ENCODE assay signal across 8 cellular contexts in genomic region chr1:144077167-144077841, GRCh38.
DNase-seq lines count a peak whose midpoint lies in the region; ATAC-seq, FAIRE-seq and TF ChIP-seq lines count a peak whose summit lies in the region.
"Not testable (repeated sequence)": the region's sequence is repeated elsewhere in the genome, so short reads cannot be mapped to it uniquely, and the experiment has no call there.

No MANE protein-coding gene starts in this region.

- H3K9me3 Mint-ChIP-seq in activated naive CD4-positive, alpha-beta T cell treated with anti-CD3 and anti-CD28 coated beads, Interleukin-2, amount 50 U/mL, for 72 hours; stimulated activated naive B cell treated with anti-CD40 and anti-IgM and Interleukin-4, amounts not matched to agents 10 μg/mL and 1 μg/mL and 100 μg/mL, for 72 hours: not testable (repeated sequence)

- not testable (repeated sequence) for H3K9ac ChIP-seq in HUES64 (ENCODE audit: low read depth, low read length); kidney (ENCODE audit: low read length in 2 of 2); parathyroid adenoma

- H3K27ac ChIP-seq in HUES64 (ENCODE audit: low read depth, low read length); kidney (ENCODE audit: low read depth in 2 of 2, low read length in 2 of 2); parathyroid adenoma: not testable (repeated sequence)

- not testable (repeated sequence) for H3K9me3 ChIP-seq in HUES64 (ENCODE audit: insufficient read depth, low read depth, low read length); kidney (ENCODE audit: control insufficient read depth in 1 of 2, low read length in 2 of 2); parathyroid adenoma (ENCODE audit: control insufficient read depth, low read length)

- not testable (repeated sequence) for H3K79me2 ChIP-seq in parathyroid adenoma

- not testable (repeated sequence) for H3K36me3 Mint-ChIP-seq in activated naive CD4-positive, alpha-beta T cell treated with anti-CD3 and anti-CD28 coated beads, Interleukin-2, amount 50 U/mL, for 72 hours; stimulated activated naive B cell treated with anti-CD40 and anti-IgM and Interleukin-4, amounts not matched to agents 10 μg/mL and 1 μg/mL and 100 μg/mL, for 72 hours

- peak overlapping the region; percentile 40 for H3K4me3 ChIP-seq in AG09309 (ENCODE audit: control insufficient read depth, low read depth, low read length)
- H3K4me3 ChIP-seq in HUES64 (ENCODE audit: low read length), result peak overlapping the region; percentile 44
- peak overlapping the region; percentile 55 for H3K4me3 ChIP-seq in WI38 (ENCODE audit: low read depth, low read length)
- H3K4me3 ChIP-seq in epithelial cell of esophagus (ENCODE audit: low read length), result peak overlapping the region; percentile 37
- H3K4me3 ChIP-seq in kidney (ENCODE audit: low read length in 2 of 2), result not testable (repeated sequence)
- peak overlapping the region; percentile 22 for H3K4me3 ChIP-seq in parathyroid adenoma (ENCODE audit: low read depth, low read length)

- not testable (repeated sequence) for H3K4me1 ChIP-seq in HUES64 (ENCODE audit: insufficient read depth, low read length); kidney (ENCODE audit: control insufficient read depth in 1 of 2, insufficient read depth in 1 of 2, low read depth in 1 of 2, low read length in 2 of 2); parathyroid adenoma

- H3K27ac Mint-ChIP-seq in activated naive CD4-positive, alpha-beta T cell treated with anti-CD3 and anti-CD28 coated beads, Interleukin-2, amount 50 U/mL, for 72 hours, result peak overlapping the region in 1 of 2 donors; percentile 44
- not testable (repeated sequence) for H3K27ac Mint-ChIP-seq in stimulated activated naive B cell treated with anti-CD40 and anti-IgM and Interleukin-4, amounts not matched to agents 10 μg/mL and 1 μg/mL and 100 μg/mL, for 72 hours

- not testable (repeated sequence) for DNase-seq in AG09309 (ENCODE audit: low read depth); stimulated activated naive B cell treated with anti-CD40 and anti-IgM and Interleukin-4, amounts not matched to agents 10 μg/mL and 1 μg/mL and 100 μg/mL, for 72 hours
- DNase-seq in activated naive CD4-positive, alpha-beta T cell treated with anti-CD3 and anti-CD28 coated beads, Interleukin-2, amount 50 U/mL, for 72 hours (ENCODE audit: low spot score in 2 of 2), result peak; percentile 21 to 53
- DNase-seq in epithelial cell of esophagus (ENCODE audit: low read depth) (peak; percentile 8), kidney (peak; percentile 76)

- H3K27me3 ChIP-seq in HUES64 (ENCODE audit: insufficient read depth, low read length); parathyroid adenoma (ENCODE audit: control insufficient read depth, insufficient read depth, low read length): not testable (repeated sequence)

- ATAC-seq in activated naive CD4-positive, alpha-beta T cell treated with anti-CD3 and anti-CD28 coated beads, Interleukin-2, amount 50 U/mL, for 72 hours; stimulated activated naive B cell treated with anti-CD40 and anti-IgM and Interleukin-4, amounts not matched to agents 10 μg/mL and 1 μg/mL and 100 μg/mL, for 72 hours (replicated peaks): not testable (repeated sequence)

- 7% methylated on average over 87 of the region's 93 CpGs for WGBS in HUES64

- H3K36me3 ChIP-seq in HUES64 (ENCODE audit: insufficient read depth, low read length); kidney (ENCODE audit: control insufficient read depth in 1 of 2, insufficient read depth in 2 of 2, low read length in 2 of 2); parathyroid adenoma (ENCODE audit: control insufficient read depth, insufficient read depth, low read length): not testable (repeated sequence)

- not testable (repeated sequence) for TF ChIP-seq CTCF in AG09309 (IDR thresholded peaks at IDR 0.05; ENCODE audit: control insufficient read depth, insufficient read depth, low read depth, low read length, missing control alignments); WI38 (IDR thresholded peaks at IDR 0.05; ENCODE audit: low read depth, low read length); epithelial cell of esophagus (IDR thresholded peaks at IDR 0.05; ENCODE audit: insufficient read depth, low read depth, low read length, missing control alignments); kidney (IDR thresholded peaks at IDR 0.05; ENCODE audit: borderline replicate concordance, extremely low read depth, insufficient read depth); parathyroid adenoma (IDR thresholded peaks at IDR 0.05)

- intact Hi-C loops in kidney (cut with DNase I), result not testable (repeated sequence)

- H3K27me3 Mint-ChIP-seq in stimulated activated naive B cell treated with anti-CD40 and anti-IgM and Interleukin-4, amounts not matched to agents 10 μg/mL and 1 μg/mL and 100 μg/mL, for 72 hours, result not testable (repeated sequence)

- H3K4me3 Mint-ChIP-seq in stimulated activated naive B cell treated with anti-CD40 and anti-IgM and Interleukin-4, amounts not matched to agents 10 μg/mL and 1 μg/mL and 100 μg/mL, for 72 hours, result peak overlapping the region; percentile 74 to 85

- H3K4me1 Mint-ChIP-seq in stimulated activated naive B cell treated with anti-CD40 and anti-IgM and Interleukin-4, amounts not matched to agents 10 μg/mL and 1 μg/mL and 100 μg/mL, for 72 hours, result not testable (repeated sequence)

- peak overlapping the region; percentile 42 for H3K4me2 ChIP-seq in parathyroid adenoma (ENCODE audit: low read length)

- H2AFZ ChIP-seq in parathyroid adenoma, result not testable (repeated sequence)

- FAIRE-seq in kidney (lab: Jason Lieb, UNC), result not testable (repeated sequence)
